ENCODE assay signal across 1 cellular context in the genomic region with DNA sequence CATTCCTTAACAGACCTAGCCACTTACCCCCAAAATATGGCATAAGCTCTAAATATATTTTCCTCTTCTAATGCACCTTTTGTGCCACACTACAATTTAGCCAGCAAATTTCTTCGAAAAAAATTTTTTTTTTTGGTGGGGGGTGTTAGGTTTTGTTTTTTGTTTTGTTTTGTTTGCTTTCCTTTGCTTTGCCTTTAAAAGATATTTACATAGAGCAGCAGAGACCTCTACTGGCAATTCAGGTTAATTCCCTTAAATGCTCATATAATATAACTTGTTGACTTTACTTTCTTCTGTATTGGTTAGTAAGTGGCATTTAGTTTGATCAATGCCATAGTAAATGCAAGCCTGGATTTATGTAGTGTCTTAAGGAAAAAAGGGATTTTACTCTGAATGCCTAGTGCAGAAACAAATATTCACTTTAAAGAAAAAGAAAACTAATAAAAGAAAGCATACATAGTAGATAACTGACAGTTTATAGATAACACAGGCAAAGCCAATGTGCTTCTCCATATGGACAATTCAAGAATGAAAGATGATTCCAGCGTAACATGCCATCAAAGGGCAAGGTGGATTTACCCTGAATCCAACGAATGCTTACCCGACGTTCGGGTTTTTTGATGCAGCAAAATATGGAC.
TF ChIP-seq lines count a peak whose summit lies in the region.

No MANE protein-coding gene starts in this region.

TF ChIP-seq in IMR-90, 13 proteins besides CTCF, POLR2A, EP300 and RAD21:
- TF ChIP-seq MAZ (IDR thresholded peaks at IDR 0.05; ENCODE audit: borderline replicate concordance, low read depth, low read length) (no peak), MXI1 (IDR thresholded peaks at IDR 0.05; ENCODE audit: borderline replicate concordance, low read depth, low read length) (no peak), NFE2L2 (IDR thresholded peaks at IDR 0.05; ENCODE audit: low read depth, low read length) (no peak), FOS (IDR thresholded peaks at IDR 0.05; ENCODE audit: low read depth, low read length) (no peak), SMC3 (IDR thresholded peaks at IDR 0.05; ENCODE audit: low read depth, low read length) (peak; percentile 28; the same call in 1 of the 2 replicates)
- TF ChIP-seq, protein P1, sequence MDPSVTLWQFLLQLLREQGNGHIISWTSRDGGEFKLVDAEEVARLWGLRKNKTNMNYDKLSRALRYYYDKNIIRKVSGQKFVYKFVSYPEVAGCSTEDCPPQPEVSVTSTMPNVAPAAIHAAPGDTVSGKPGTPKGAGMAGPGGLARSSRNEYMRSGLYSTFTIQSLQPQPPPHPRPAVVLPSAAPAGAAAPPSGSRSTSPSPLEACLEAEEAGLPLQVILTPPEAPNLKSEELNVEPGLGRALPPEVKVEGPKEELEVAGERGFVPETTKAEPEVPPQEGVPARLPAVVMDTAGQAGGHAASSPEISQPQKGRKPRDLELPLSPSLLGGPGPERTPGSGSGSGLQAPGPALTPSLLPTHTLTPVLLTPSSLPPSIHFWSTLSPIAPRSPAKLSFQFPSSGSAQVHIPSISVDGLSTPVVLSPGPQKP (IDR thresholded peaks at IDR 0.05; ENCODE audit: borderline replicate concordance, low read depth, low read length): no peak
- TF ChIP-seq, protein P2, sequence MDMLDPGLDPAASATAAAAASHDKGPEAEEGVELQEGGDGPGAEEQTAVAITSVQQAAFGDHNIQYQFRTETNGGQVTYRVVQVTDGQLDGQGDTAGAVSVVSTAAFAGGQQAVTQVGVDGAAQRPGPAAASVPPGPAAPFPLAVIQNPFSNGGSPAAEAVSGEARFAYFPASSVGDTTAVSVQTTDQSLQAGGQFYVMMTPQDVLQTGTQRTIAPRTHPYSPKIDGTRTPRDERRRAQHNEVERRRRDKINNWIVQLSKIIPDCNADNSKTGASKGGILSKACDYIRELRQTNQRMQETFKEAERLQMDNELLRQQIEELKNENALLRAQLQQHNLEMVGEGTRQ (IDR thresholded peaks at IDR 0.05; ENCODE audit: low read depth, low read length): no peak
